In genomic region chr1:47561523-47562007, GRCh38 we compare ENCODE assay signal across 28 cellular contexts.
DNase-seq lines count a peak whose midpoint lies in the region; ATAC-seq and TF ChIP-seq lines count a peak whose summit lies in the region.
"Had no signal": no experiment of that assay in that cellular context is flagged by ENCODE, and none has a peak within 500 bp of the region (broad histone marks: within the 10 kb centered on the region; RNA-seq: fewer than 3 reads in every experiment).

No MANE protein-coding gene starts in this region.

- peak overlapping the region; percentile 77 for H3K4me2 ChIP-seq in BLaER1

- peaks cover 25% of the 10 kb centered on the region for H3K4me1 Mint-ChIP-seq in endodermal cell
- H3K4me1 Mint-ChIP-seq: activated naive CD8-positive, alpha-beta T cell treated with anti-CD3 and anti-CD28 coated beads, Interleukin-2, amount 50 U/mL, for 24 hours had no signal

- H3K27ac ChIP-seq in BLaER1 (peak overlapping the region; percentile 88), HUES6 (ENCODE audit: low read depth, low read length) (no peak overlapping the region), endodermal cell (ENCODE audit: low read depth, low read length) (no peak overlapping the region), left lung (no peak overlapping the region)
- H3K27ac ChIP-seq: brain microvascular endothelial cell had no signal

- H3K4me3 ChIP-seq in BLaER1 (no peak overlapping the region), HUES6 (ENCODE audit: low read depth, low read length) (no peak overlapping the region), endodermal cell (ENCODE audit: low read length) (no peak overlapping the region), left lung (no peak overlapping the region)

- peaks cover 14% of the 10 kb centered on the region for H3K27me3 Mint-ChIP-seq in endodermal cell (ENCODE audit: insufficient read depth)

- H4K20me1 ChIP-seq in BLaER1: no peaks in the 10 kb centered on the region

- no peaks in the 10 kb centered on the region for H3K9me3 Mint-ChIP-seq in endodermal cell
- H3K9me3 Mint-ChIP-seq: activated CD4-positive, alpha-beta T cell treated with anti-CD3 and anti-CD28 coated beads, Interleukin-2, amount 10 ng/mL, durations not matched to agents 7 days and 5 days; activated naive CD8-positive, alpha-beta T cell treated with anti-CD3 and anti-CD28 coated beads, Interleukin-2, amount 50 U/mL, for 24 hours; H9; nephron had no signal

- no peak overlapping the region for H3K4me3 Mint-ChIP-seq in endodermal cell
- H3K4me3 Mint-ChIP-seq: activated CD4-positive, alpha-beta T cell treated with anti-CD3 and anti-CD28 coated beads, Interleukin-2, amount 10 ng/mL, durations not matched to agents 7 days and 5 days; activated naive CD8-positive, alpha-beta T cell treated with anti-CD3 and anti-CD28 coated beads, Interleukin-2, amount 50 U/mL, for 24 hours; H9; nephron had no signal

- ATAC-seq in left lung (peak; percentile 37), GM21619 (IDR thresholded peaks at IDR 0.05; ENCODE audit: unreplicated experiment) (no peak)
- ATAC-seq: activated naive CD8-positive, alpha-beta T cell treated with anti-CD3 and anti-CD28 coated beads, Interleukin-2, amount 50 U/mL, for 24 hours had no signal

- TF ChIP-seq CTCF in endodermal cell (conservative IDR thresholded peaks at IDR 0.05) (no peak), left lung (IDR thresholded peaks at IDR 0.05) (no peak)

- H3K9ac ChIP-seq in BLaER1 (peak overlapping the region; percentile 68; the same call in 1 of the 2 replicates), HUES6 (ENCODE audit: low read length) (peak overlapping the region; percentile 19), endodermal cell (ENCODE audit: extremely low read depth, low read length, poor library complexity, severe bottlenecking) (no peak overlapping the region)

- DNase-seq in endodermal cell (peak; percentile 56), left lung (no peak), DMS53 treated with DMSO at 0.1 percent for 48 hours (lab: John Stamatoyannopoulos, UW; ENCODE audit: unreplicated experiment) (no peak), amniotic stem cell (lab: John Stamatoyannopoulos, UW) (no peak)
- DNase-seq in activated naive CD4-positive, alpha-beta T cell treated with Interleukin-2 at 50 U/mL for 16 hours: no peak
- DNase-seq: ACHN; activated CD4-positive, alpha-beta T cell treated with anti-CD3 and anti-CD28 coated beads, Interleukin-2, amount 10 ng/mL, durations not matched to agents 7 days and 5 days; activated CD8-positive, alpha-beta memory T cell treated with anti-CD3 and anti-CD28 coated beads, Interleukin-2, amount 50 U/mL, for 4 hours; activated naive CD8-positive, alpha-beta T cell treated with anti-CD3 and anti-CD28 coated beads, Interleukin-2, amount 50 U/mL, for 24 hours; brain microvascular endothelial cell; cortex of kidney; H9; IMR-90; kidney glomerular epithelial cell; midbrain; MM.1S; NCI-H1436; NCI-H2171; NCI-H526; SHP77 treated with DMSO at 0.1 percent for 48 hours; small intestine; stimulated activated naive CD4-positive, alpha-beta T cell treated with Interleukin-2 at 50 U/mL for 16 hours; T-helper 1 cell had no signal

- H3K36me3 ChIP-seq in BLaER1 (no peaks in the 10 kb centered on the region), HUES6 (ENCODE audit: control insufficient read depth, insufficient read depth, low read length) (no peaks in the 10 kb centered on the region), endodermal cell (ENCODE audit: control insufficient read depth, insufficient read depth, low read length) (no peaks in the 10 kb centered on the region), left lung (no peaks in the 10 kb centered on the region)
- H3K36me3 ChIP-seq: brain microvascular endothelial cell had no signal

- intact Hi-C loops in left lung (cut with DNase I): no loop called here

- 71 to 79% methylated on average over 2 of the region's 2 CpGs for WGBS in endodermal cell (ENCODE audit: insufficient coverage in 1 of 2, insufficient read length in 1 of 2), 2 experiments

- no peaks in the 10 kb centered on the region for H3K27me3 ChIP-seq in BLaER1
- no peaks in the 10 kb centered on the region for H3K27me3 ChIP-seq in HUES6 (ENCODE audit: control insufficient read depth, insufficient read depth, low read length)
- no peaks in the 10 kb centered on the region for H3K27me3 ChIP-seq in endodermal cell (ENCODE audit: control insufficient read depth, insufficient read depth, low read length, poor library complexity, severe bottlenecking)
- no peaks in the 10 kb centered on the region for H3K27me3 ChIP-seq in left lung

- H3K4me1 ChIP-seq in BLaER1 (peaks cover 62% of the 10 kb centered on the region), HUES6 (ENCODE audit: control insufficient read depth, insufficient read depth, low read length) (peaks cover 51% of the 10 kb centered on the region), endodermal cell (ENCODE audit: control insufficient read depth, insufficient read depth, low read length) (no peaks in the 10 kb centered on the region), left lung (peaks cover 0 to 3% of the 10 kb centered on the region in 2 donors)

- peak overlapping the region; percentile 15 for H3K27ac Mint-ChIP-seq in endodermal cell
- H3K27ac Mint-ChIP-seq: activated CD4-positive, alpha-beta T cell treated with anti-CD3 and anti-CD28 coated beads, Interleukin-2, amount 10 ng/mL, durations not matched to agents 7 days and 5 days; activated naive CD8-positive, alpha-beta T cell treated with anti-CD3 and anti-CD28 coated beads, Interleukin-2, amount 50 U/mL, for 24 hours; H9; nephron had no signal

- H3K36me3 Mint-ChIP-seq in endodermal cell (ENCODE audit: low read depth): no peaks in the 10 kb centered on the region
- H3K36me3 Mint-ChIP-seq: CD14-positive monocyte had no signal

- no peaks in the 10 kb centered on the region for H3K9me3 ChIP-seq in BLaER1
- no peaks in the 10 kb centered on the region for H3K9me3 ChIP-seq in HUES6 (ENCODE audit: control insufficient read depth, insufficient read depth, low read depth, low read length)
- H3K9me3 ChIP-seq in endodermal cell (ENCODE audit: control insufficient read depth, low read length): no peaks in the 10 kb centered on the region
- H3K9me3 ChIP-seq in left lung: no peaks in the 10 kb centered on the region
